Comparison of ENCODE assay signal across 12 cellular contexts in the genomic region with DNA sequence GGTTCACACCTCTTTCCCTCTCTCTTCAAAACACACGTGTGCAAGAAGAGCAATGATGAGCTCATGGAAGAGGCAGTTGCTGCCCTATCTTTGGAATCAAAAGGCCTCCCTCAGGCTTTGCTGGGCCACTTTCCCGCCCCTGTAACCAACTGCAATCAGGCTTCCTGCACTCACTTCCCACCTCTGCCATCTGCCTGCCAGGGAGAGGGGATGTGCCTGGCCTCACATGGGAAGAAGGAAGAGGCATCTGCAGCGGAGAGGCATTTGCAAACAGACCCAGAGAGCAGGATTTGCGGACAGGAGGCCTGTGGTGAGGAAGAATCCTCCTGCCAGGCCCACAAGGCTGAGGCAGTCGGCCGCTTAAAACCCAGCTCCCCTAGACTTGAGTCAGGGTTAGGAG.
"Had no signal": no experiment of that assay in that cellular context is flagged by ENCODE, and none has a peak within 500 bp of the region (broad histone marks: within the 10 kb centered on the region; RNA-seq: fewer than 3 reads in every experiment).

No MANE protein-coding gene starts in this region.

- H3K9me3 Mint-ChIP-seq: activated T-helper 2 cell treated with anti-CD3 and anti-CD28 coated beads, Interferon-gamma antibody, Interleukin-2, Interleukin-4, amounts not matched to agents 10 μg/mL and 5 μg/mL and 100 μg/mL, durations not matched to agents 14 hours and 24 hours and 36 hours had no signal

- H3K4me1 Mint-ChIP-seq: naive B cell; stimulated activated naive B cell treated with anti-CD40 and anti-IgM and Interleukin-4, amounts not matched to agents 10 μg/mL and 1 μg/mL and 100 μg/mL, for 72 hours had no signal

- H3K4me3 Mint-ChIP-seq: activated naive CD4-positive, alpha-beta T cell treated with anti-CD3 and anti-CD28 coated beads for 36 hours; naive B cell; stimulated activated naive B cell treated with anti-CD40 and anti-IgM and Interleukin-4, amounts not matched to agents 10 μg/mL and 1 μg/mL and 100 μg/mL, for 72 hours had no signal

- H3K36me3 Mint-ChIP-seq: stimulated activated naive B cell treated with anti-CD40 and anti-IgM and Interleukin-4, amounts not matched to agents 10 μg/mL and 1 μg/mL and 100 μg/mL, for 72 hours had no signal

- DNase-seq: activated CD4-positive, alpha-beta T cell treated with anti-CD3 and anti-CD28 coated beads for 1 hour; activated CD4-positive, alpha-beta T cell treated with anti-CD3 and anti-CD28 coated beads, Interleukin-2, amount 50 U/mL, for 4 hours; activated naive CD4-positive, alpha-beta T cell treated with anti-CD3 and anti-CD28 coated beads for 36 hours; activated T-cell treated with anti-CD3 and anti-CD28 coated beads, Interleukin-2, amount 50 U/mL, for 1 hour; foreskin fibroblast; naive B cell; retina; stimulated activated CD4-positive, alpha-beta T cell treated with anti-CD3 and anti-CD28 coated beads, Interleukin-2, amount 100 ng/mL, for 48 hours; stimulated activated naive B cell treated with anti-CD40 and anti-IgM and Interleukin-4, amounts not matched to agents 10 μg/mL and 1 μg/mL and 100 μg/mL, for 72 hours; T-helper 1 cell; thyroid gland had no signal

- H3K27ac Mint-ChIP-seq: activated naive CD4-positive, alpha-beta T cell treated with anti-CD3 and anti-CD28 coated beads for 36 hours; activated T-helper 2 cell treated with anti-CD3 and anti-CD28 coated beads, Interferon-gamma antibody, Interleukin-2, Interleukin-4, amounts not matched to agents 10 μg/mL and 5 μg/mL and 100 μg/mL, durations not matched to agents 14 hours and 24 hours and 36 hours; stimulated activated naive B cell treated with anti-CD40 and anti-IgM and Interleukin-4, amounts not matched to agents 10 μg/mL and 1 μg/mL and 100 μg/mL, for 72 hours had no signal
